Comparison of ENCODE assay signal across 9 cellular contexts in genomic region chr9:137129456-137130175, GRCh38. TPM values are rescaled to one million over a fixed set of nuclear protein-coding genes. Genes with fewer than 3 reads are reported as not detected.
DNase-seq lines count a peak whose midpoint lies in the region; ATAC-seq, FAIRE-seq and TF ChIP-seq lines count a peak whose summit lies in the region.
"Had no signal": no experiment of that assay in that cellular context is flagged by ENCODE, and none has a peak within 500 bp of the region (broad histone marks: within the 10 kb centered on the region; RNA-seq: fewer than 3 reads in every experiment).

No MANE protein-coding gene starts in this region.

- intact Hi-C loops in dendritic cell treated with granulocyte-macrophage colony-stimulating factor and Interleukin-4, amounts not matched to agents 40 ng/mL and 50 ng/mL, for 4 days (cut with micrococcal nuclease) = loop anchor here (10.0 kb wide), 1 partner anchor 45 kb away; the partner anchor contains the start of genes LRRC26 and TMEM210
- intact Hi-C loops in left lung (cut with DNase I) = no loop called here

- TF ChIP-seq CTCF in BE2C (IDR thresholded peaks at IDR 0.05; ENCODE audit: low read depth, low read length) (no peak), left lung (IDR thresholded peaks at IDR 0.05) (no peak)

- peaks cover 28% of the 10 kb centered on the region for H3K4me1 Mint-ChIP-seq in dendritic cell treated with granulocyte-macrophage colony-stimulating factor and Interleukin-4, amounts not matched to agents 40 ng/mL and 50 ng/mL, for 4 days (ENCODE audit: low read depth)

- H3K4me1 ChIP-seq in BE2C = no peaks in the 10 kb centered on the region
- peaks cover 20 to 38% of the 10 kb centered on the region in 2 donors for H3K4me1 ChIP-seq in left lung

- peak; percentile 95 for DNase-seq in BE2C
- DNase-seq in GM19239 (ENCODE audit: insufficient read length, low spot score) = peak; percentile 96
- DNase-seq in NCI-H524 treated with DMSO at 0.1 percent for 48 hours (lab: John Stamatoyannopoulos, UW) = peak; percentile 52
- DNase-seq in activated CD4-positive, alpha-beta T cell treated with anti-CD3 and anti-CD28 coated beads, Interleukin-2, amount 50 U/mL, for 1 hour = peak; percentile 85
- DNase-seq in left lung = peak; percentile 91 to 98
- DNase-seq in stimulated activated CD4-positive, alpha-beta T cell treated with anti-CD3 and anti-CD28 coated beads, Interleukin-2, amount 100 ng/mL, for 24 hours = peak; percentile 89 to 91

- FAIRE-seq in GM19239 (lab: Jason Lieb, UNC) = peak; percentile 68

- peaks cover 11% of the 10 kb centered on the region for H3K36me3 Mint-ChIP-seq in dendritic cell treated with granulocyte-macrophage colony-stimulating factor and Interleukin-4, amounts not matched to agents 40 ng/mL and 50 ng/mL, for 4 days (ENCODE audit: low read depth)

- H3K27me3 ChIP-seq in BE2C (no peaks in the 10 kb centered on the region), left lung (peaks cover 0 to 51% of the 10 kb centered on the region in 2 donors)

- peak overlapping the region; percentile 80 for H3K4me3 Mint-ChIP-seq in dendritic cell treated with granulocyte-macrophage colony-stimulating factor and Interleukin-4, amounts not matched to agents 40 ng/mL and 50 ng/mL, for 4 days

- peak overlapping the region; percentile 62 to 73 for H3K27ac ChIP-seq in left lung

- peaks cover 34% of the 10 kb centered on the region for H3K27me3 Mint-ChIP-seq in dendritic cell treated with granulocyte-macrophage colony-stimulating factor and Interleukin-4, amounts not matched to agents 40 ng/mL and 50 ng/mL, for 4 days

- H3K4me3 ChIP-seq in BE2C (ENCODE audit: low read depth, low read length) (peak overlapping the region; percentile 70), left lung (peak overlapping the region; percentile 84 to 88)

- H3K36me3 ChIP-seq in BE2C = no peaks in the 10 kb centered on the region
- no peaks in the 10 kb centered on the region for H3K36me3 ChIP-seq in left lung

- ATAC-seq in HG03457 (IDR thresholded peaks at IDR 0.05; ENCODE audit: unreplicated experiment) = peak; percentile 66
- ATAC-seq in left lung = peak; percentile 97

- no peaks in the 10 kb centered on the region for H3K9me3 Mint-ChIP-seq in dendritic cell treated with granulocyte-macrophage colony-stimulating factor and Interleukin-4, amounts not matched to agents 40 ng/mL and 50 ng/mL, for 4 days

- peak overlapping the region; percentile 61 for H3K27ac Mint-ChIP-seq in dendritic cell treated with granulocyte-macrophage colony-stimulating factor and Interleukin-4, amounts not matched to agents 40 ng/mL and 50 ng/mL, for 4 days

- no peaks in the 10 kb centered on the region for H3K9me3 ChIP-seq in BE2C
- H3K9me3 ChIP-seq in left lung = no peaks in the 10 kb centered on the region

RNA-seq across cellular contexts. Expression of gene GRIN1, which starts 9.3 kb away (rescaled TPM):
- 5.4 TPM for polyA plus RNA-seq in BE2C (2012; ENCODE audit: insufficient read depth, insufficient read length, low read depth)
- total RNA-seq in left lung = under 1 TPM; 0.17 to 0.55 TPM

RNA-seq across cellular contexts. Expression of gene DPP7, which starts 15.1 kb away (rescaled TPM):
- polyA plus RNA-seq in BE2C (2012; ENCODE audit: insufficient read depth, insufficient read length, low read depth) = 408 TPM
- 100 to 1,000 TPM; 144 to 165 TPM for total RNA-seq in left lung

RNA-seq across cellular contexts. Expression of gene LRRC26, which starts 40.2 kb away (rescaled TPM):
- polyA plus RNA-seq in BE2C (2012; ENCODE audit: insufficient read depth, insufficient read length, low read depth) = 1.1 TPM
- total RNA-seq in left lung = under 1 TPM in 1 of 2 donors, not detected in 1; 0.55 TPM
- total RNA-seq: T-helper 1 cell treated with Interleukin-12 subunit alpha and Interleukin-12 subunit beta and Interleukin-4 antibody, amounts not matched to agents 30 ng/mL and 1 ng/mL, for 36 hours had no signal

RNA-seq across cellular contexts. Expression of gene TMEM210, which starts 42.2 kb away (rescaled TPM):
- polyA plus RNA-seq in BE2C (2012; ENCODE audit: insufficient read depth, insufficient read length, low read depth) = 1.7 TPM
- not detected for total RNA-seq in left lung
- total RNA-seq: T-helper 1 cell treated with Interleukin-12 subunit alpha and Interleukin-12 subunit beta and Interleukin-4 antibody, amounts not matched to agents 30 ng/mL and 1 ng/mL, for 36 hours had no signal

RNA-seq across cellular contexts. Expression of gene MAN1B1, which starts 42.8 kb away (rescaled TPM):
- 168 TPM for polyA plus RNA-seq in BE2C (2012; ENCODE audit: insufficient read depth, insufficient read length, low read depth)
- 10 to 100 TPM; 51.5 to 54.9 TPM for total RNA-seq in left lung

Comparison
In these comparisons a context has a peak if more than half of its experiments do, and no peak if none do; other contexts are left out.
1. Peak in every context shown above with its lines: DNase-seq, ATAC-seq, H3K4me3 ChIP-seq and H3K27ac ChIP-seq.